Comparison of ENCODE assay signal across 8 cellular contexts in genomic region chr1:43366601-43367025, GRCh38. TPM values are rescaled to one million over a fixed set of nuclear protein-coding genes. Genes with fewer than 3 reads are reported as not detected.
DNase-seq lines count a peak whose midpoint lies in the region; ATAC-seq and TF ChIP-seq lines count a peak whose summit lies in the region.

No MANE protein-coding gene starts in this region.

- H3K4me1 ChIP-seq in sigmoid colon: peaks cover 0 to 29% (median 24%) of the 10 kb centered on the region in 4 donors

- POLR2A ChIA-PET in T-cell (lab: Charles Lee): no interaction called here

- H3K27me3 Mint-ChIP-seq in T-cell: no peaks in the 10 kb centered on the region

- peak overlapping the region; percentile 88 to 91 for H3K27ac Mint-ChIP-seq in T-cell

- peak overlapping the region; percentile 91 for H3K4me3 ChIP-seq in GM12875 (ENCODE audit: low read depth, low read length)
- H3K4me3 ChIP-seq in foreskin fibroblast (ENCODE audit: low read depth in 1 of 2, low read length in 2 of 2): peak overlapping the region; percentile 85 to 90
- peak overlapping the region; percentile 86 to 89 (median 88) for H3K4me3 ChIP-seq in sigmoid colon

- TF ChIP-seq EP300 in sigmoid colon (IDR thresholded peaks at IDR 0.05): no peak

- peak overlapping the region; percentile 81 to 97 (median 87) for H3K4me3 Mint-ChIP-seq in T-cell

- no peak for TF ChIP-seq POLR2A in sigmoid colon (IDR thresholded peaks at IDR 0.05)

- H3K4me1 Mint-ChIP-seq in T-cell: peaks cover 42 to 48% (median 44%) of the 10 kb centered on the region in 3 donors

- 7 to 31% methylated on average over 5 of the region's 5 CpGs for WGBS in sigmoid colon, 2 donors

- peaks cover 12 to 42% (median 27%) of the 10 kb centered on the region in 4 donors for H3K36me3 ChIP-seq in sigmoid colon

- no peaks in the 10 kb centered on the region for H3K9me3 ChIP-seq in sigmoid colon

- ATAC-seq in T-cell (replicated peaks in 1 of 4) (no peak), HG02981 (IDR thresholded peaks at IDR 0.05; ENCODE audit: unreplicated experiment) (no peak)

- no peaks in the 10 kb centered on the region for H3K9me3 Mint-ChIP-seq in T-cell

- intact Hi-C loops in sigmoid colon (cut with DNase I): loop anchor here (2.0 kb wide), 1 partner anchor 24 kb away; no protein-coding TSS in a partner anchor

- H3K36me3 Mint-ChIP-seq in T-cell: peaks cover 26% of the 10 kb centered on the region

- TF ChIP-seq CTCF in GM12875 (IDR thresholded peaks at IDR 0.05; ENCODE audit: borderline replicate concordance, insufficient read depth, low read depth, low read length) (no peak), foreskin fibroblast (IDR thresholded peaks at IDR 0.05; ENCODE audit: low read depth, low read length) (no peak), sigmoid colon (IDR thresholded peaks at IDR 0.05) (no peak)

- H3K27ac ChIP-seq in sigmoid colon: peak overlapping the region; percentile 92 to 96 (median 94)

- DNase-seq in T-cell: no peak
- DNase-seq in foreskin fibroblast: peak in 1 of 2 donors; percentile 36
- no peak for DNase-seq in sigmoid colon
- no peak for DNase-seq in stimulated activated CD4-positive, alpha-beta T cell treated with anti-CD3 and anti-CD28 coated beads, Interleukin-15, amount 100 ng/mL, for 24 hours
- DNase-seq in NCI-H345 treated with DMSO at 0.1 percent for 48 hours (lab: John Stamatoyannopoulos, UW; ENCODE audit: unreplicated experiment): no peak
- DNase-seq in hypothalamus (lab: John Stamatoyannopoulos, UW): no peak

- H3K27me3 ChIP-seq in sigmoid colon: no peaks in the 10 kb centered on the region

- CTCF ChIA-PET in T-cell (lab: Charles Lee): no interaction called here

RNA-seq across cellular contexts. Expression of gene ELOVL1, which starts 1.2 kb away (rescaled TPM):
- 10 to 100 TPM; 32.3 to 49.2 (median 45.1) TPM for total RNA-seq in T-cell
- 10 to 100 TPM; 26.8 to 39.6 (median 29.5) TPM for total RNA-seq in sigmoid colon
- polyA plus RNA-seq in sigmoid colon: 100 to 1,000 TPM in 1 of 3 donors, 10 to 100 TPM in 2; 43.2 to 155 (median 63.6) TPM

RNA-seq across cellular contexts. Expression of gene CDC20, which starts 7.8 kb away (rescaled TPM):
- total RNA-seq in T-cell (1 to 10 TPM in 4 of 5 donors, under 1 TPM in 1; 0.88 to 2.8 (median 1.9) TPM), sigmoid colon (1 to 10 TPM in 2 of 4 donors, under 1 TPM in 2; 0.66 to 3.4 (median 1.2) TPM)
- 10 to 100 TPM; 11.4 to 65.7 (median 17.1) TPM for polyA plus RNA-seq in sigmoid colon

RNA-seq across cellular contexts. Expression of gene MED8, which starts 23.0 kb away (rescaled TPM):
- total RNA-seq in T-cell (10 to 100 TPM; 11.4 to 32.9 (median 29.5) TPM), sigmoid colon (10 to 100 TPM; 25.3 to 33.4 (median 29.6) TPM)
- polyA plus RNA-seq in sigmoid colon: 10 to 100 TPM; 34.2 to 43.9 (median 36.6) TPM

RNA-seq across cellular contexts. Expression of gene SZT2, which starts 23.1 kb away (rescaled TPM):
- total RNA-seq in T-cell: 100 to 1,000 TPM; 106 to 137 (median 130) TPM
- total RNA-seq in sigmoid colon: 10 to 100 TPM; 19.1 to 47.4 (median 25.2) TPM
- polyA plus RNA-seq in sigmoid colon: 10 to 100 TPM in 1 of 3 donors, 1 to 10 TPM in 2; 4.6 to 39.2 (median 4.8) TPM

RNA-seq across cellular contexts. Expression of gene MPL, which starts 29.0 kb away (rescaled TPM):
- total RNA-seq in T-cell (under 1 TPM in 3 of 5 donors, not detected in 2; 0.26 to 0.63 (median 0.61) TPM), sigmoid colon (not detected)
- not detected for polyA plus RNA-seq in sigmoid colon
